ENCODE assay signal across 34 cellular contexts in genomic region chr17:29207986-29208385, GRCh38. TPM values are rescaled to one million over a fixed set of nuclear protein-coding genes. Genes with fewer than 3 reads are reported as not detected.
"Had no signal": no experiment of that assay in that cellular context is flagged by ENCODE, and none has a peak within 500 bp of the region (broad histone marks: within the 10 kb centered on the region; RNA-seq: fewer than 3 reads in every experiment).

No MANE protein-coding gene starts in this region.

- H3K4me3 ChIP-seq: body of pancreas, esophagus squamous epithelium, gastroesophageal sphincter had no signal

- H3K27ac Mint-ChIP-seq: activated CD4-positive, alpha-beta memory T cell treated with anti-CD3 and anti-CD28 coated beads, Interleukin-2, amount 10 ng/mL, durations not matched to agents 7 days and 5 days; activated CD4-positive, alpha-beta T cell treated with anti-CD3 and anti-CD28 coated beads for 36 hours; activated CD4-positive, alpha-beta T cell treated with anti-CD3 and anti-CD28 coated beads, Interleukin-2, amount 10 ng/mL, durations not matched to agents 24 days and 14 days; activated naive CD8-positive, alpha-beta T cell; activated T-cell treated with anti-CD3 and anti-CD28 coated beads, Interleukin-2, amount 50 U/mL, for 24 hours; activated T-helper 17 cell treated with anti-CD3 and anti-CD28 coated beads, Interleukin-2, amount 50 U/mL, for 72 hours had no signal

- H3K27me3 ChIP-seq: body of pancreas, esophagus squamous epithelium, gastroesophageal sphincter had no signal

- H3K9me3 Mint-ChIP-seq: activated CD4-positive, alpha-beta memory T cell treated with anti-CD3 and anti-CD28 coated beads, Interleukin-2, amount 10 ng/mL, durations not matched to agents 7 days and 5 days; activated CD4-positive, alpha-beta T cell treated with anti-CD3 and anti-CD28 coated beads, Interleukin-2, amount 10 ng/mL, durations not matched to agents 24 days and 14 days; activated T-cell treated with anti-CD3 and anti-CD28 coated beads, Interleukin-2, amount 50 U/mL, for 24 hours; activated T-helper 17 cell treated with anti-CD3 and anti-CD28 coated beads, Interleukin-2, amount 50 U/mL, for 72 hours had no signal

- DNase-seq: activated CD4-positive, alpha-beta memory T cell treated with anti-CD3 and anti-CD28 coated beads, Interleukin-2, amount 10 ng/mL, durations not matched to agents 7 days and 5 days; activated CD4-positive, alpha-beta T cell treated with anti-CD3 and anti-CD28 coated beads for 36 hours; activated CD4-positive, alpha-beta T cell treated with anti-CD3 and anti-CD28 coated beads, Interleukin-2, amount 10 ng/mL, durations not matched to agents 24 days and 14 days; activated CD4-positive, alpha-beta T cell treated with anti-CD3 and anti-CD28 coated beads, Interleukin-2, amount 50 U/mL, for 4 hours; activated CD4-positive, CD25-positive, alpha-beta regulatory T cell; activated CD4-positive, CD25-positive, alpha-beta regulatory T cell treated with anti-CD3 and anti-CD28 coated beads, Interleukin-2, amount 50 U/mL, for 72 hours; activated CD8-positive, alpha-beta memory T cell treated with anti-CD3 and anti-CD28 coated beads, Interleukin-2, amount 50 U/mL, for 48 hours; activated effector memory CD4-positive, alpha-beta T cell treated with Interleukin-2 at 50 U/mL for 16 hours; activated gamma-delta T cell treated with Interleukin-2 at 50 U/mL for 16 hours; activated naive CD4-positive, alpha-beta T cell treated with anti-CD3 and anti-CD28 coated beads, Interleukin-2, amount 50 U/mL, for 16 hours; activated naive CD4-positive, alpha-beta T cell treated with Interleukin-2 at 50 U/mL for 16 hours; activated T-cell treated with anti-CD3 and anti-CD28 coated beads for 4 hours; activated T-cell treated with anti-CD3 and anti-CD28 coated beads, Interleukin-2, amount 50 U/mL, for 24 hours; amygdala; aorta; body of pancreas; caudate nucleus; cortex of kidney; dermis blood vessel endothelial cell; effector CD8-positive, alpha-beta T cell; esophagus squamous epithelium; foreskin melanocyte; T-helper 2 cell had no signal

- H3K4me3 Mint-ChIP-seq: activated CD4-positive, alpha-beta memory T cell treated with anti-CD3 and anti-CD28 coated beads, Interleukin-2, amount 10 ng/mL, durations not matched to agents 7 days and 5 days; activated CD4-positive, alpha-beta T cell treated with anti-CD3 and anti-CD28 coated beads for 36 hours; activated CD4-positive, alpha-beta T cell treated with anti-CD3 and anti-CD28 coated beads, Interleukin-2, amount 10 ng/mL, durations not matched to agents 24 days and 14 days; activated naive CD8-positive, alpha-beta T cell; activated T-cell treated with anti-CD3 and anti-CD28 coated beads, Interleukin-2, amount 50 U/mL, for 24 hours; activated T-helper 17 cell treated with anti-CD3 and anti-CD28 coated beads, Interleukin-2, amount 50 U/mL, for 72 hours had no signal

- H3K36me3 Mint-ChIP-seq: activated naive CD8-positive, alpha-beta T cell had no signal

- H3K4me1 ChIP-seq: gastroesophageal sphincter had no signal

- H3K36me3 ChIP-seq: esophagus squamous epithelium, gastroesophageal sphincter had no signal

- H3K27me3 Mint-ChIP-seq: activated naive CD8-positive, alpha-beta T cell had no signal

- H3K4me1 Mint-ChIP-seq: activated CD4-positive, alpha-beta T cell treated with anti-CD3 and anti-CD28 coated beads for 36 hours; activated CD4-positive, alpha-beta T cell treated with anti-CD3 and anti-CD28 coated beads, Interleukin-2, amount 10 ng/mL, durations not matched to agents 24 days and 14 days; activated T-helper 17 cell treated with anti-CD3 and anti-CD28 coated beads, Interleukin-2, amount 50 U/mL, for 72 hours had no signal

- H3K9me3 ChIP-seq: body of pancreas, esophagus squamous epithelium, gastroesophageal sphincter had no signal

- H3K27ac ChIP-seq: body of pancreas, epithelial cell of prostate, esophagus squamous epithelium, gastroesophageal sphincter had no signal

- ATAC-seq: activated CD4-positive, alpha-beta T cell treated with anti-CD3 and anti-CD28 coated beads for 36 hours; activated T-helper 17 cell treated with anti-CD3 and anti-CD28 coated beads, Interleukin-2, amount 50 U/mL, for 72 hours; body of pancreas; gastroesophageal sphincter had no signal

RNA-seq across cellular contexts. Expression of gene CRYBA1, which starts 38.7 kb away (rescaled TPM):
- total RNA-seq: activated CD4-positive, alpha-beta memory T cell treated with anti-CD3 and anti-CD28 coated beads, Interleukin-2, amount 10 ng/mL, durations not matched to agents 7 days and 5 days; activated CD4-positive, alpha-beta T cell treated with anti-CD3 and anti-CD28 coated beads for 36 hours; activated CD4-positive, alpha-beta T cell treated with anti-CD3 and anti-CD28 coated beads, Interleukin-2, amount 10 ng/mL, durations not matched to agents 24 days and 14 days; activated T-helper 17 cell treated with anti-CD3 and anti-CD28 coated beads, Interleukin-2, amount 50 U/mL, for 72 hours; aorta; body of pancreas; chondrocyte; dermis blood vessel endothelial cell; endothelial cell of umbilical vein; esophagus squamous epithelium; gastroesophageal sphincter; glomerular endothelial cell; T-helper 1 cell treated with Interleukin-12 subunit alpha and Interleukin-12 subunit beta and Interleukin-4 antibody, amounts not matched to agents 30 ng/mL and 1 ng/mL, for 36 hours had no signal
- polyA plus RNA-seq: adipose tissue, aorta, endothelial cell of umbilical vein, esophagus, fibroblast of lung had no signal
